ENCODE assay signal across 11 cellular contexts in genomic region chr22:43796567-43796966, GRCh38. TPM values are rescaled to one million over a fixed set of nuclear protein-coding genes. Genes with fewer than 3 reads are reported as not detected.
DNase-seq lines count a peak whose midpoint lies in the region; ATAC-seq, FAIRE-seq and TF ChIP-seq lines count a peak whose summit lies in the region.
"Had no signal": no experiment of that assay in that cellular context is flagged by ENCODE, and none has a peak within 500 bp of the region (broad histone marks: within the 10 kb centered on the region; RNA-seq: fewer than 3 reads in every experiment).

No MANE protein-coding gene starts in this region.

- TF ChIP-seq RAD21 in A549 (conservative IDR thresholded peaks at IDR 0.05 in 1 of 2, IDR thresholded peaks at IDR 0.05 in 1 of 2), result peak; percentile 53 to 54

- H2BK5ac ChIP-seq in H9 (ENCODE audit: insufficient read length, low read length), result no peak overlapping the region

- no peak for TF ChIP-seq EP300 in A549 (IDR thresholded peaks at IDR 0.05)

- peak; percentile 42 for TF ChIP-seq CTCF in A549 (IDR thresholded peaks at IDR 0.05)
- peak; percentile 63 for TF ChIP-seq CTCF in H9 (conservative IDR thresholded peaks at IDR 0.05)
- TF ChIP-seq CTCF in CD14-positive monocyte (IDR thresholded peaks at IDR 0.05), result no peak

- H3K9ac ChIP-seq in H9 (ENCODE audit: extremely low read depth, insufficient read length, low read length), result no peak overlapping the region
- no peak overlapping the region for H3K9ac ChIP-seq in adipocyte (ENCODE audit: low read length)

- H3K4me3 Mint-ChIP-seq in H9 (no peak overlapping the region), CD14-positive monocyte (no peak overlapping the region)
- H3K4me3 Mint-ChIP-seq: activated naive CD4-positive, alpha-beta T cell treated with anti-CD3 and anti-CD28 coated beads, Interleukin-2, amount 50 U/mL, for 24 hours; IgD-negative memory B cell had no signal

- H3K4me2 ChIP-seq in A549 (no peak overlapping the region), H9 (ENCODE audit: insufficient read depth, insufficient read length, low read length) (no peak overlapping the region)

- H4K8ac ChIP-seq in H9 (replicated peaks; ENCODE audit: insufficient read length, low read depth, low read length), result no peak overlapping the region

- no peak overlapping the region for H3K27ac ChIP-seq in A549
- H3K27ac ChIP-seq in H9 (ENCODE audit: insufficient read length, low read depth, low read length), result no peak overlapping the region
- H3K27ac ChIP-seq: skin epidermis had no signal

- peak in 1 of 2 experiments; percentile 43; a peak in 1 of 6 replicates for ATAC-seq in A549
- no peak for ATAC-seq in GM21526 (IDR thresholded peaks at IDR 0.05; ENCODE audit: low FRiP score, unreplicated experiment)

- H3K4me1 Mint-ChIP-seq in H9 (peaks cover 0 to 3% of the 10 kb centered on the region in 2 experiments; a peak in 1 of 4 replicates), CD14-positive monocyte (no peaks in the 10 kb centered on the region)
- H3K4me1 Mint-ChIP-seq: activated naive CD4-positive, alpha-beta T cell treated with anti-CD3 and anti-CD28 coated beads, Interleukin-2, amount 50 U/mL, for 24 hours; IgD-negative memory B cell had no signal

- no peak overlapping the region for H2BK120ac ChIP-seq in H9 (ENCODE audit: low read depth, low read length, poor library complexity, severe bottlenecking)

- 74% methylated on average over 8 of the region's 8 CpGs for WGBS in A549 (ENCODE audit: missing lambda C conversion rate)
- no CpG with 5 or more reads among the region's 8 CpGs for WGBS in H9 (ENCODE audit: extremely low coverage, insufficient read length, low lambda C conversion rate)

- H4K91ac ChIP-seq in H9 (ENCODE audit: insufficient read length, low read depth, low read length), result no peak overlapping the region

- no peaks in the 10 kb centered on the region for H3K36me3 ChIP-seq in adipocyte (ENCODE audit: control insufficient read depth, insufficient read depth, low read length, severe bottlenecking)

- H3K23me2 ChIP-seq in H9 (ENCODE audit: insufficient read length, low read depth, low read length, poor library complexity, severe bottlenecking), result peaks cover 3% of the 10 kb centered on the region

- H2AFZ ChIP-seq in H9 (ENCODE audit: low read length), result no peak overlapping the region

- H4K5ac ChIP-seq in H9 (ENCODE audit: insufficient read length, low read depth, low read length), result no peak overlapping the region

- POLR2A ChIA-PET in A549 (lab: Yijun Ruan, JAX), result no interaction called here

- no peak for TF ChIP-seq POLR2A in A549 (IDR thresholded peaks at IDR 0.05; ENCODE audit: low read length)

- no peak overlapping the region for H3K4ac ChIP-seq in H9 (ENCODE audit: low read depth, low read length)

- H3K27ac Mint-ChIP-seq in H9, result no peak overlapping the region
- H3K27ac Mint-ChIP-seq in CD14-positive monocyte, result no peak overlapping the region
- H3K27ac Mint-ChIP-seq: activated naive CD4-positive, alpha-beta T cell treated with anti-CD3 and anti-CD28 coated beads, Interleukin-2, amount 50 U/mL, for 24 hours; IgD-negative memory B cell had no signal

- H3K9me3 Mint-ChIP-seq in H9, result peaks cover 3 to 4% of the 10 kb centered on the region in 2 experiments; a peak in 4 of 5 replicates
- peaks cover 7 to 18% (median 11%) of the 10 kb centered on the region in 7 donors for H3K9me3 Mint-ChIP-seq in CD14-positive monocyte

- H3K79me1 ChIP-seq in H9 (ENCODE audit: insufficient read depth, low read depth, low read length, poor library complexity, severe bottlenecking), result no peaks in the 10 kb centered on the region

- intact Hi-C loops in CD14-positive monocyte (cut with micrococcal nuclease), result no loop called here

- H3K4me3 ChIP-seq in A549, result no peak overlapping the region
- no peak overlapping the region for H3K4me3 ChIP-seq in adipocyte (ENCODE audit: low read length)
- H3K4me3 ChIP-seq: skin epidermis had no signal

- CTCF ChIA-PET in A549 (lab: Yijun Ruan, JAX), result interaction anchor here (1.1 to 1.7 kb wide), 5 partner anchors 9 to 30 kb away, joined by 3 to 7 read pairs (median 4); no protein-coding TSS in a partner anchor

- no peak for FAIRE-seq in A549 (lab: Jason Lieb, UNC)

- peaks cover 5% of the 10 kb centered on the region for H3K27me3 Mint-ChIP-seq in H9 (ENCODE audit: low read depth)
- H3K27me3 Mint-ChIP-seq in CD14-positive monocyte (ENCODE audit: low read depth in 3 of 3), result peaks cover 6 to 9% (median 6%) of the 10 kb centered on the region in 3 donors

- no peaks in the 10 kb centered on the region; a peak in 1 of 7 replicates for H3K36me3 Mint-ChIP-seq in H9 (ENCODE audit: insufficient read depth in 1 of 3, low read depth in 3 of 3)
- no peaks in the 10 kb centered on the region for H3K36me3 Mint-ChIP-seq in CD14-positive monocyte

- no peak overlapping the region for H3K14ac ChIP-seq in H9 (ENCODE audit: insufficient read depth, low read length)

- no peak overlapping the region for H2AK5ac ChIP-seq in H9 (ENCODE audit: insufficient read length, low read length)

- H3K4me1 ChIP-seq in A549, result no peaks in the 10 kb centered on the region
- H3K4me1 ChIP-seq in H9 (ENCODE audit: insufficient read depth, low read length), result peaks cover 2% of the 10 kb centered on the region; the same call in 1 of the 2 replicates
- no peaks in the 10 kb centered on the region for H3K4me1 ChIP-seq in adipocyte (ENCODE audit: control insufficient read depth, insufficient read depth, low read length)

- H2BK15ac ChIP-seq in H9 (ENCODE audit: low read depth, low read length), result no peak overlapping the region

- no peak overlapping the region for H2BK20ac ChIP-seq in H9 (ENCODE audit: low read depth, low read length, poor library complexity, severe bottlenecking)

- H3K79me2 ChIP-seq in H9 (ENCODE audit: insufficient read depth, low read length), result no peaks in the 10 kb centered on the region

- H2BK12ac ChIP-seq in H9 (ENCODE audit: insufficient read length, low read depth, low read length), result no peak overlapping the region

- DNase-seq in A549 (ENCODE audit: low read depth in 1 of 2, low spot score in 1 of 2) (peak in 1 of 2 experiments; percentile 36), H9 (no peak), adipocyte (ENCODE audit: low read depth) (peak; percentile 73), iPS-NIHi7 (ENCODE audit: extremely low spot score) (peak; percentile 57), NCI-H226 (no peak), SKM-1 treated with dmso at 0.1 percent for 144 hours (lab: John Stamatoyannopoulos, UW; ENCODE audit: unreplicated experiment) (no peak), CD14-positive monocyte (ENCODE audit: low spot score) (no peak)

- H3K23ac ChIP-seq in H9 (ENCODE audit: insufficient read length, low read depth, low read length), result no peak overlapping the region

- no peaks in the 10 kb centered on the region for H4K20me1 ChIP-seq in H9 (ENCODE audit: control insufficient read depth, insufficient read depth, insufficient read length)

- no peak overlapping the region for H3K56ac ChIP-seq in H9 (ENCODE audit: insufficient read length, low read depth, low read length)

- H3T11ph ChIP-seq in H9 (ENCODE audit: low read length), result no peak overlapping the region

- H3K27me3 ChIP-seq in H9 (ENCODE audit: insufficient read depth, low read length), result no peaks in the 10 kb centered on the region
- H3K27me3 ChIP-seq in adipocyte (replicated peaks; ENCODE audit: control insufficient read depth, insufficient read depth, low read length), result no peaks in the 10 kb centered on the region

- H3K9me3 ChIP-seq in A549 (peaks cover 3% of the 10 kb centered on the region; the same call in 1 of the 3 replicates), H9 (ENCODE audit: control insufficient read depth, low read depth, low read length) (no peaks in the 10 kb centered on the region), adipocyte (ENCODE audit: control insufficient read depth, low read length) (peaks cover 10% of the 10 kb centered on the region)

- H3K18ac ChIP-seq in H9 (ENCODE audit: insufficient read length, low read depth, low read length), result no peak overlapping the region

TF ChIP-seq in A549, 52 proteins besides CTCF, POLR2A, EP300 and RAD21:
- peak; percentile 39 for TF ChIP-seq SMC3 (IDR thresholded peaks at IDR 0.05)
- TF ChIP-seq NPAS2 (CRISPR knock-in tag; IDR thresholded peaks at IDR 0.05; ENCODE audit: borderline replicate concordance), result no peak

RNA-seq across cellular contexts. Expression of gene EFCAB6, which starts 15.5 kb away (rescaled TPM):
- polyA plus RNA-seq in A549 (2011; rRNA removed), result 1.1 and 1.2 TPM in 2 replicates
- 0.16 and 0.21 TPM in 2 replicates for polyA plus RNA-seq in A549 (2012; cell fraction: cytosol; rRNA removed)
- 0.11 and 0.18 TPM in 2 replicates for polyA plus RNA-seq in A549 (2012; cell fraction: nucleus; rRNA removed)
- 0.46 to 0.51 TPM (median 0.47 TPM) in 3 replicates for polyA plus RNA-seq in A549 (2017; fragmentation: RNase III; extraction: RNeasy Plus Mini Kit Qiagen cat#74134 plus additional on column Dnase treatment)
- 0.39 and 0.66 TPM in 2 replicates for polyA minus RNA-seq in A549 (2011; rRNA and poly(A)+ RNA removed)
- total RNA-seq in H9 (2021), result 0.20 and 0.31 TPM in 2 replicates
- polyA plus RNA-seq in CD14-positive monocyte, result not detected
- polyA plus RNA-seq: IgD-negative memory B cell had no signal

Comparison
In these comparisons a context has a peak if more than half of its experiments do, and no peak if none do; other contexts are left out.
1. DNase-seq: peak in adipocyte (single experiment) and iPS-NIHi7 (single experiment); none in H9 (single experiment), NCI-H226 (single experiment), SKM-1 treated with dmso at 0.1 percent for 144 hours (single experiment) and CD14-positive monocyte (single experiment).